Comparison of ENCODE assay signal across 20 cellular contexts in genomic region chr7:135317676-135318326, GRCh38.
DNase-seq lines count a peak whose midpoint lies in the region; ATAC-seq, FAIRE-seq and TF ChIP-seq lines count a peak whose summit lies in the region.
"Had no signal": no experiment of that assay in that cellular context is flagged by ENCODE, and none has a peak within 500 bp of the region (broad histone marks: within the 10 kb centered on the region; RNA-seq: fewer than 3 reads in every experiment).

No MANE protein-coding gene starts in this region.

- H3K4ac ChIP-seq in neuronal stem cell (ENCODE audit: low read length) = no peak overlapping the region

- no peak overlapping the region for H3K18ac ChIP-seq in neuronal stem cell (ENCODE audit: low read length)

- no peak overlapping the region for H2BK5ac ChIP-seq in neuronal stem cell (ENCODE audit: low read length)

- TF ChIP-seq CTCF in HepG2 (CRISPR knock-in tag; IDR thresholded peaks at IDR 0.05) = no peak
- TF ChIP-seq CTCF in right lobe of liver (IDR thresholded peaks at IDR 0.05) = no peak
- TF ChIP-seq CTCF in hepatocyte (IDR thresholded peaks at IDR 0.05; ENCODE audit: poor library complexity) = no peak
- TF ChIP-seq CTCF in GM13976 (IDR thresholded peaks at IDR 0.05; ENCODE audit: borderline replicate concordance, control extremely low read depth, extremely low read depth, insufficient read depth, missing control alignments) = no peak

- WGBS in HepG2 (ENCODE audit: low lambda C conversion rate) = 4% methylated on average over 10 of the region's 10 CpGs
- 62% methylated on average over 10 of the region's 10 CpGs for WGBS in right lobe of liver (ENCODE audit: insufficient coverage, low coverage, low lambda C conversion rate, missing lambda C conversion rate)
- 69% methylated on average over 10 of the region's 10 CpGs for WGBS in hepatocyte (ENCODE audit: low lambda C conversion rate, missing lambda C conversion rate)
- WGBS in neuronal stem cell (ENCODE audit: extremely low coverage in 2 of 2, insufficient read length in 2 of 2, insufficient replicate concordance in 1 of 2), 2 donors = no CpG with 5 or more reads among the region's 10 CpGs

- no peak for TF ChIP-seq RAD21 in HepG2 (CRISPR knock-in tag; IDR thresholded peaks at IDR 0.05)

- H3K36me3 ChIP-seq in HepG2 (replicated peaks in 1 of 2; ENCODE audit: control insufficient read depth in 1 of 2, insufficient read depth in 2 of 2, low read length in 2 of 2) (no peaks in the 10 kb centered on the region), right lobe of liver (no peaks in the 10 kb centered on the region), hepatocyte (replicated peaks; ENCODE audit: insufficient read depth, low read depth) (no peaks in the 10 kb centered on the region), neuronal stem cell (replicated peaks in 1 of 2; ENCODE audit: control insufficient read depth in 2 of 2, insufficient read depth in 2 of 2, low read length in 2 of 2) (no peaks in the 10 kb centered on the region)
- H3K36me3 ChIP-seq: heart right ventricle, right atrium auricular region had no signal

- H3K4me1 ChIP-seq in HepG2 (ENCODE audit: insufficient read depth, low read length) (peaks cover 19% of the 10 kb centered on the region), right lobe of liver (no peaks in the 10 kb centered on the region), hepatocyte (ENCODE audit: insufficient read depth) (no peaks in the 10 kb centered on the region), neuronal stem cell (ENCODE audit: control insufficient read depth in 2 of 2, insufficient read depth in 1 of 2, low read depth in 1 of 2, low read length in 2 of 2) (peaks cover 0 to 2% of the 10 kb centered on the region in 2 donors)

- H3K4me1 Mint-ChIP-seq in stimulated activated effector memory CD8-positive, alpha-beta T cell treated with anti-CD3 and anti-CD28 coated beads, Interleukin-12 subunit alpha, Interleukin-12 subunit beta, amount 100 ng/mL, for 72 hours = no peaks in the 10 kb centered on the region
- H3K4me1 Mint-ChIP-seq: activated CD4-positive, alpha-beta T cell treated with anti-CD3 and anti-CD28 coated beads, Interleukin-2, amount 10 ng/mL, durations not matched to agents 24 days and 14 days; activated naive CD8-positive, alpha-beta T cell treated with anti-CD3 and anti-CD28 coated beads for 36 hours; naive thymus-derived CD8-positive, alpha-beta T cell had no signal

- CTCF ChIA-PET in HepG2 (lab: Yijun Ruan, JAX; ENCODE audit: low intra/inter-chr PET ratio, low total read pairs) = no interaction called here

- peak; percentile 94 for ATAC-seq in HepG2
- ATAC-seq in right lobe of liver = no peak
- no peak for ATAC-seq in HG03175 (IDR thresholded peaks at IDR 0.05; ENCODE audit: unreplicated experiment)
- ATAC-seq in GM18517 (IDR thresholded peaks at IDR 0.05; ENCODE audit: unreplicated experiment) = no peak
- no peak for ATAC-seq in stimulated activated effector memory CD8-positive, alpha-beta T cell treated with anti-CD3 and anti-CD28 coated beads, Interleukin-12 subunit alpha, Interleukin-12 subunit beta, amount 100 ng/mL, for 72 hours
- ATAC-seq: A549; heart right ventricle; left ventricle myocardium superior; naive thymus-derived CD8-positive, alpha-beta T cell had no signal

- TF ChIP-seq EP300 in HepG2 (IDR thresholded peaks at IDR 0.05; ENCODE audit: low read depth in 2 of 2, low read length in 2 of 2) = no peak
- no peak for TF ChIP-seq EP300 in HepG2 (CRISPR knock-in tag; IDR thresholded peaks at IDR 0.05; ENCODE audit: borderline replicate concordance)

- H2AK5ac ChIP-seq in neuronal stem cell (ENCODE audit: low read depth, low read length) = no peak overlapping the region

- H4K20me1 ChIP-seq in HepG2 (ENCODE audit: insufficient read depth, low read length) = no peaks in the 10 kb centered on the region
- no peaks in the 10 kb centered on the region for H4K20me1 ChIP-seq in hepatocyte (ENCODE audit: insufficient read depth, poor library complexity, severe bottlenecking)

- no peak overlapping the region for H3K27ac ChIP-seq in HepG2 (ENCODE audit: extremely low read length, insufficient read depth, low read length)
- no peak overlapping the region for H3K27ac ChIP-seq in right lobe of liver
- no peak overlapping the region for H3K27ac ChIP-seq in hepatocyte
- no peak overlapping the region for H3K27ac ChIP-seq in neuronal stem cell (replicated peaks; ENCODE audit: low read length)
- H3K27ac ChIP-seq: A549, heart right ventricle, right atrium auricular region had no signal

- no peak overlapping the region for H3K14ac ChIP-seq in neuronal stem cell (ENCODE audit: low read length)

- no peak overlapping the region for H4K91ac ChIP-seq in neuronal stem cell (ENCODE audit: low read depth, low read length, poor library complexity)

- H3K9ac ChIP-seq in HepG2 (ENCODE audit: insufficient read depth, low read depth, low read length) (no peak overlapping the region), neuronal stem cell (ENCODE audit: low read depth, low read length, poor library complexity) (no peak overlapping the region)

- H2BK15ac ChIP-seq in neuronal stem cell (ENCODE audit: low read length) = no peak overlapping the region

- no peaks in the 10 kb centered on the region for H3K79me1 ChIP-seq in neuronal stem cell (ENCODE audit: low read depth, low read length)

- POLR2A ChIA-PET in HepG2 (lab: Yijun Ruan, JAX) = interaction anchor here (0.6 kb wide), 1 partner anchor 54 kb away, joined by 3 read pairs; no protein-coding TSS in a partner anchor

- H4K8ac ChIP-seq in neuronal stem cell (ENCODE audit: low read depth, low read length) = no peak overlapping the region

- H3K4me3 ChIP-seq in HepG2 (replicated peaks in 1 of 3; ENCODE audit: insufficient read depth in 1 of 3, low read depth in 2 of 3, low read length in 3 of 3) (peak overlapping the region; percentile 34 to 61 (median 40); a peak in 5 of 6 replicates), right lobe of liver (no peak overlapping the region), hepatocyte (no peak overlapping the region), neuronal stem cell (ENCODE audit: low read length in 2 of 2) (no peak overlapping the region)
- H3K4me3 ChIP-seq: A549, heart right ventricle, right atrium auricular region had no signal

- H3K9me3 ChIP-seq in HepG2 (ENCODE audit: low read length) = no peaks in the 10 kb centered on the region
- H3K9me3 ChIP-seq in right lobe of liver = no peaks in the 10 kb centered on the region
- H3K9me3 ChIP-seq in hepatocyte (ENCODE audit: low read depth) = no peaks in the 10 kb centered on the region
- H3K9me3 ChIP-seq in neuronal stem cell (replicated peaks in 1 of 2; ENCODE audit: control insufficient read depth in 2 of 2, insufficient read depth in 1 of 2, low read depth in 1 of 2, low read length in 2 of 2) = no peaks in the 10 kb centered on the region
- H3K9me3 ChIP-seq: A549, heart right ventricle, right atrium auricular region had no signal

- no peak for TF ChIP-seq POLR2A in HepG2 (IDR thresholded peaks at IDR 0.05; ENCODE audit: insufficient read depth in 1 of 2, low read depth in 2 of 2, low read length in 2 of 2)
- TF ChIP-seq POLR2A in right lobe of liver (IDR thresholded peaks at IDR 0.05) = no peak

- no peak for FAIRE-seq in HepG2 (lab: Jason Lieb, UNC)
- FAIRE-seq: A549 had no signal

- H2BK120ac ChIP-seq in neuronal stem cell (ENCODE audit: low read depth, low read length) = no peak overlapping the region

- no peak overlapping the region for H3K4me3 Mint-ChIP-seq in stimulated activated effector memory CD8-positive, alpha-beta T cell treated with anti-CD3 and anti-CD28 coated beads, Interleukin-12 subunit alpha, Interleukin-12 subunit beta, amount 100 ng/mL, for 72 hours
- H3K4me3 Mint-ChIP-seq: activated CD4-positive, alpha-beta T cell treated with anti-CD3 and anti-CD28 coated beads, Interleukin-2, amount 10 ng/mL, durations not matched to agents 24 days and 14 days; activated naive CD8-positive, alpha-beta T cell treated with anti-CD3 and anti-CD28 coated beads for 36 hours; CD14-positive monocyte; naive thymus-derived CD8-positive, alpha-beta T cell had no signal

- no peak overlapping the region for H2BK12ac ChIP-seq in neuronal stem cell (ENCODE audit: low read length)

- H3K27me3 ChIP-seq in HepG2 (ENCODE audit: control insufficient read depth in 1 of 2, insufficient read depth in 2 of 2, low read length in 2 of 2) (peaks cover 0 to 11% of the 10 kb centered on the region in 2 experiments; a peak in 2 of 5 replicates), right lobe of liver (no peaks in the 10 kb centered on the region), hepatocyte (no peaks in the 10 kb centered on the region), neuronal stem cell (ENCODE audit: control insufficient read depth in 3 of 3, insufficient read depth in 3 of 3, low read depth in 1 of 3, low read length in 3 of 3) (no peaks in the 10 kb centered on the region)
- H3K27me3 ChIP-seq: right atrium auricular region had no signal

- H3K9me3 Mint-ChIP-seq in stimulated activated effector memory CD8-positive, alpha-beta T cell treated with anti-CD3 and anti-CD28 coated beads, Interleukin-12 subunit alpha, Interleukin-12 subunit beta, amount 100 ng/mL, for 72 hours = no peaks in the 10 kb centered on the region
- H3K9me3 Mint-ChIP-seq: activated CD4-positive, alpha-beta T cell treated with anti-CD3 and anti-CD28 coated beads, Interleukin-2, amount 10 ng/mL, durations not matched to agents 24 days and 14 days; activated naive CD8-positive, alpha-beta T cell treated with anti-CD3 and anti-CD28 coated beads for 36 hours; naive thymus-derived CD8-positive, alpha-beta T cell had no signal

- no peaks in the 10 kb centered on the region for H3K36me3 Mint-ChIP-seq in stimulated activated effector memory CD8-positive, alpha-beta T cell treated with anti-CD3 and anti-CD28 coated beads, Interleukin-12 subunit alpha, Interleukin-12 subunit beta, amount 100 ng/mL, for 72 hours
- H3K36me3 Mint-ChIP-seq: activated naive CD8-positive, alpha-beta T cell treated with anti-CD3 and anti-CD28 coated beads for 36 hours; CD14-positive monocyte; naive thymus-derived CD8-positive, alpha-beta T cell had no signal

- H3K4me2 ChIP-seq in HepG2 (ENCODE audit: low read depth, low read length) = peak overlapping the region; percentile 87
- no peak overlapping the region for H3K4me2 ChIP-seq in hepatocyte
- no peak overlapping the region for H3K4me2 ChIP-seq in neuronal stem cell (ENCODE audit: insufficient read depth, low read length, poor library complexity, severe bottlenecking)
- H3K4me2 ChIP-seq: A549 had no signal

- no peak overlapping the region for H3K27ac Mint-ChIP-seq in stimulated activated effector memory CD8-positive, alpha-beta T cell treated with anti-CD3 and anti-CD28 coated beads, Interleukin-12 subunit alpha, Interleukin-12 subunit beta, amount 100 ng/mL, for 72 hours
- H3K27ac Mint-ChIP-seq: activated CD4-positive, alpha-beta T cell treated with anti-CD3 and anti-CD28 coated beads, Interleukin-2, amount 10 ng/mL, durations not matched to agents 24 days and 14 days; activated naive CD8-positive, alpha-beta T cell treated with anti-CD3 and anti-CD28 coated beads for 36 hours; CD14-positive monocyte had no signal

- H3K79me2 ChIP-seq in HepG2 (ENCODE audit: insufficient read depth, low read length) (no peaks in the 10 kb centered on the region), hepatocyte (no peaks in the 10 kb centered on the region)

- DNase-seq in HepG2 (ENCODE audit: low spot score) = peak; percentile 24
- no peak for DNase-seq in right lobe of liver
- DNase-seq in hepatocyte (ENCODE audit: low spot score) = peak; percentile 37
- DNase-seq in neuronal stem cell (ENCODE audit: low spot score) = no peak
- no peak for DNase-seq in GM13976 (ENCODE audit: low spot score)
- no peak for DNase-seq in stimulated activated effector memory CD8-positive, alpha-beta T cell treated with anti-CD3 and anti-CD28 coated beads, Interleukin-12 subunit alpha, Interleukin-12 subunit beta, amount 100 ng/mL, for 72 hours (ENCODE audit: low spot score in 2 of 2)
- DNase-seq: activated CD4-positive, alpha-beta T cell treated with anti-CD3 and anti-CD28 coated beads, Interleukin-2, amount 10 ng/mL, durations not matched to agents 24 days and 14 days; activated naive CD8-positive, alpha-beta T cell treated with anti-CD3 and anti-CD28 coated beads for 36 hours; activated T-cell treated with anti-CD3 and anti-CD28 coated beads, Interleukin-2, amount 50 U/mL, for 1 hour; DMS79 treated with DMSO at 0.1 percent for 48 hours; heart right ventricle; left ventricle myocardium superior; naive thymus-derived CD8-positive, alpha-beta T cell; NCI-H2081; NCI-H69 had no signal

- in situ Hi-C loops in HepG2 (cut with HindIII; ENCODE audit: extremely low pct_ligation_motif_present, low pct_unique_long_range_greater_than_20kb) (no loop called here), GM13976 (cut with MboI; ENCODE audit: low sequenced_read_pairs, unreplicated experiment) (no loop called here)

- intact Hi-C loops in HepG2 (cut with micrococcal nuclease; ENCODE audit: unreplicated experiment) = no loop called here
- intact Hi-C loops in right lobe of liver (cut with DNase I) = no loop called here

- BruUV-seq in HepG2 (replicated peaks; lab: Mats Ljungman, UMichigan) = no TSS peak

- peak overlapping the region; percentile 5 for H3K23ac ChIP-seq in neuronal stem cell (ENCODE audit: low read depth, low read length, poor library complexity)

- H2AFZ ChIP-seq in HepG2 (ENCODE audit: low read length) = peak overlapping the region; percentile 64
- no peak overlapping the region for H2AFZ ChIP-seq in hepatocyte
- no peak overlapping the region for H2AFZ ChIP-seq in neuronal stem cell (ENCODE audit: low read length)

- H3K9me2 ChIP-seq in hepatocyte (replicated peaks; ENCODE audit: insufficient read depth) = no peaks in the 10 kb centered on the region

Comparison
In these comparisons a context has a peak if more than half of its experiments do, and no peak if none do; other contexts are left out.
1. DNase-seq: peak in HepG2 (single experiment) and hepatocyte (single experiment); none in right lobe of liver (0 of 3), neuronal stem cell (single experiment), GM13976 (single experiment) and stimulated activated effector memory CD8-positive, alpha-beta T cell treated with anti-CD3 and anti-CD28 coated beads, Interleukin-12 subunit alpha, Interleukin-12 subunit beta, amount 100 ng/mL, for 72 hours (0 of 2).
2. H3K4me3 ChIP-seq: peak in HepG2 (3 of 3); none in right lobe of liver (0 of 3), hepatocyte (single experiment) and neuronal stem cell (0 of 2).